In the genomic region with DNA sequence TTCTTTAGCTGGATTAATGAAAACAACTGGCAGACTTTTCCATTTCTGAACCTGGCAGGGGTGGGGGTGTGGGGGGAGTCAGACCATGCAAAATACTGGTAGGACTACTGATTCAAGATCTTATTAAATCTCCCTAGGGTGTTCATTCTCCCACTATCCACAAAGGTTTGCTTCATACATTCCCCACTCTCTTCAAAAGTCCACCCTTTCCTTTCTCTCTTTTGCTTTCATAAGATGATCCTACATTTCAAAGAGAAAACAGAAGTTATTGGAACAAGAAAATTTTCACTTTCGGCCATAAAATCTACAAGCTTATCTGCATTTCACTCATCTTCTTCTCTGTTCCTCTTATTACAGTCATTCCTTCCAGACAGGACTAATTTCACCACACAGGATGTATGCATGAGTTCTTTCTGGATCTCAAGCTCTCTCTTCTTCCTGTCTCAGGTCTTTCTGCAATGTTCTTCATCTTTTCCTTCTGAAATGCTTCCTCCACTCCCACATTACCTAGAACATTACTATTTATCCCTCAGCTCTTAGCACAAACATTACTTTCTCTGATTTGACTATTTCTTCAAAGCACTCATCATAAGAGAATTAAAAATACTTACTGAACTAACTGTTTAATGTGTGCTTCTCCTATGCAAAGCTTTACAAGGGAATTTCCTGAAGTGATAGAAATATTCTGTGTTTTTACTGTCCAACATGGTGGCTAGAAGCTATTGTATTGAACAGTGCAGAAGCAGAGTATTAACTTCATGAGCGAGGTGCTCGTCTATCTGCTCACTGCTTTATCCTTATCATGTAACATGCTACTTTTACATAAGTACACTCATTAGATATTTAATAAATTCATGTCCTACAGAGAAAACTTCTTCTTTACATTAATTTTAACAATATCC, we compare ENCODE assay signal across 9 cellular contexts.
DNase-seq lines count a peak whose midpoint lies in the region; ATAC-seq, FAIRE-seq and TF ChIP-seq lines count a peak whose summit lies in the region.
"Had no signal": no experiment of that assay in that cellular context is flagged by ENCODE, and none has a peak within 500 bp of the region (broad histone marks: within the 10 kb centered on the region; RNA-seq: fewer than 3 reads in every experiment).

No MANE protein-coding gene starts in this region.

- H3K4me1 Mint-ChIP-seq in activated naive CD8-positive, alpha-beta T cell (ENCODE audit: low read depth), result peaks cover 10% of the 10 kb centered on the region
- peaks cover 1 to 12% of the 10 kb centered on the region in 2 donors for H3K4me1 Mint-ChIP-seq in effector memory CD8-positive, alpha-beta T cell (ENCODE audit: low read depth in 2 of 2)

- TF ChIP-seq CTCF in GM13976 (IDR thresholded peaks at IDR 0.05; ENCODE audit: borderline replicate concordance, control extremely low read depth, extremely low read depth, insufficient read depth, missing control alignments) (no peak), D721Med (IDR thresholded peaks at IDR 0.05; ENCODE audit: insufficient read depth, missing control alignments) (no peak)

- in situ Hi-C loops in GM13976 (cut with MboI; ENCODE audit: low sequenced_read_pairs, unreplicated experiment), result no loop called here

- H3K4me3 Mint-ChIP-seq in activated naive CD8-positive, alpha-beta T cell, result no peak overlapping the region
- no peak overlapping the region for H3K4me3 Mint-ChIP-seq in effector memory CD8-positive, alpha-beta T cell

- H3K9me3 Mint-ChIP-seq in activated naive CD8-positive, alpha-beta T cell (ENCODE audit: low read depth), result peaks cover 8% of the 10 kb centered on the region
- H3K9me3 Mint-ChIP-seq in effector memory CD8-positive, alpha-beta T cell, result no peaks in the 10 kb centered on the region

- no peaks in the 10 kb centered on the region for H3K27me3 Mint-ChIP-seq in activated naive CD8-positive, alpha-beta T cell
- H3K27me3 Mint-ChIP-seq in effector memory CD8-positive, alpha-beta T cell, result no peaks in the 10 kb centered on the region

- no peak for FAIRE-seq in D721Med (lab: Jason Lieb, UNC)

- peaks cover 40% of the 10 kb centered on the region for H3K36me3 Mint-ChIP-seq in activated naive CD8-positive, alpha-beta T cell
- H3K36me3 Mint-ChIP-seq in effector memory CD8-positive, alpha-beta T cell (ENCODE audit: insufficient read depth), result no peaks in the 10 kb centered on the region

- ATAC-seq in GM19463 (IDR thresholded peaks at IDR 0.05; ENCODE audit: unreplicated experiment) (peak; percentile 75), HG03103 (IDR thresholded peaks at IDR 0.05; ENCODE audit: low read depth, unreplicated experiment) (peak; percentile 84)
- ATAC-seq in effector memory CD8-positive, alpha-beta T cell (replicated peaks), result no peak

- DNase-seq in GM13976 (ENCODE audit: low spot score), result peak; percentile 63
- DNase-seq in NCI-H345 (lab: John Stamatoyannopoulos, UW), result no peak
- no peak for DNase-seq in D721Med (ENCODE audit: insufficient read length, low spot score)
- no peak for DNase-seq in effector memory CD8-positive, alpha-beta T cell
- DNase-seq in C1 segment of cervical spinal cord (lab: John Stamatoyannopoulos, UW), result no peak
- DNase-seq: KG1 had no signal

- H3K27ac Mint-ChIP-seq in activated naive CD8-positive, alpha-beta T cell, result peak overlapping the region; percentile 2
- no peak overlapping the region for H3K27ac Mint-ChIP-seq in effector memory CD8-positive, alpha-beta T cell
